In genomic region chr12:39975374-39975918, GRCh38 we compare ENCODE assay signal across 22 cellular contexts.
"Had no signal": no experiment of that assay in that cellular context is flagged by ENCODE, and none has a peak within 500 bp of the region (broad histone marks: within the 10 kb centered on the region; RNA-seq: fewer than 3 reads in every experiment).

No MANE protein-coding gene starts in this region.

- H3K36me3 Mint-ChIP-seq: activated CD8-positive, alpha-beta memory T cell treated with anti-CD3 and anti-CD28 coated beads, Interleukin-2, amount 10 ng/mL, durations not matched to agents 7 days and 5 days had no signal

- DNase-seq: activated CD4-positive, alpha-beta T cell treated with anti-CD3 and anti-CD28 coated beads, Interleukin-2, amount 10 ng/mL, durations not matched to agents 7 days and 5 days; activated CD4-positive, CD25-positive, alpha-beta regulatory T cell treated with anti-CD3 and anti-CD28 coated beads, Interleukin-2, amount 50 U/mL, for 72 hours; activated CD8-positive, alpha-beta memory T cell treated with anti-CD3 and anti-CD28 coated beads, Interleukin-2, amount 10 ng/mL, durations not matched to agents 7 days and 5 days; activated CD8-positive, alpha-beta T cell treated with anti-CD3 and anti-CD28 coated beads for 36 hours; activated effector memory CD4-positive, alpha-beta T cell treated with anti-CD3 and anti-CD28 coated beads, Interleukin-2, amount 50 U/mL, for 16 hours; activated naive CD4-positive, alpha-beta T cell treated with anti-CD3 and anti-CD28 coated beads, Interleukin-2, amount 50 U/mL, for 16 hours; activated naive CD8-positive, alpha-beta T cell treated with anti-CD3 and anti-CD28 coated beads, Interleukin-2, amount 50 U/mL, for 24 hours; activated T-cell treated with anti-CD3 and anti-CD28 coated beads for 4 hours; body of pancreas; effector CD4-positive, alpha-beta T cell; gastrocnemius medialis; hippocampal formation; posterior cingulate gyrus; sigmoid colon; stimulated activated CD4-positive, alpha-beta T cell treated with anti-CD3 and anti-CD28 coated beads, Interleukin-2, amount 100 ng/mL, for 48 hours; stimulated activated CD8-positive, alpha-beta memory T cell treated with anti-CD3 and anti-CD28 coated beads, Interleukin-4, amount 100 ng/mL, for 48 hours; stimulated activated naive B cell treated with anti-CD40 and anti-IgM and Interleukin-4, amounts not matched to agents 10 μg/mL and 1 μg/mL and 100 μg/mL, for 72 hours; transverse colon; WERI-Rb-1 had no signal

- H3K27me3 Mint-ChIP-seq: activated CD4-positive, alpha-beta T cell treated with anti-CD3 and anti-CD28 coated beads, Interleukin-2, amount 10 ng/mL, durations not matched to agents 7 days and 5 days; activated CD8-positive, alpha-beta memory T cell treated with anti-CD3 and anti-CD28 coated beads, Interleukin-2, amount 10 ng/mL, durations not matched to agents 7 days and 5 days; activated CD8-positive, alpha-beta T cell treated with anti-CD3 and anti-CD28 coated beads for 36 hours; activated naive CD8-positive, alpha-beta T cell treated with anti-CD3 and anti-CD28 coated beads, Interleukin-2, amount 50 U/mL, for 24 hours; stimulated activated naive B cell treated with anti-CD40 and anti-IgM and Interleukin-4, amounts not matched to agents 10 μg/mL and 1 μg/mL and 100 μg/mL, for 72 hours had no signal

- H3K4me3 ChIP-seq: body of pancreas, cardiac muscle cell, gastrocnemius medialis, sigmoid colon, transverse colon had no signal

- H3K27ac ChIP-seq: body of pancreas, cardiac muscle cell, gastrocnemius medialis, sigmoid colon, transverse colon, WERI-Rb-1 had no signal

- ATAC-seq: activated CD8-positive, alpha-beta memory T cell treated with anti-CD3 and anti-CD28 coated beads, Interleukin-2, amount 10 ng/mL, durations not matched to agents 7 days and 5 days; activated CD8-positive, alpha-beta T cell treated with anti-CD3 and anti-CD28 coated beads for 36 hours; activated naive CD8-positive, alpha-beta T cell treated with anti-CD3 and anti-CD28 coated beads, Interleukin-2, amount 50 U/mL, for 24 hours; body of pancreas; gastrocnemius medialis; stimulated activated naive B cell treated with anti-CD40 and anti-IgM and Interleukin-4, amounts not matched to agents 10 μg/mL and 1 μg/mL and 100 μg/mL, for 72 hours had no signal

- H3K9me3 Mint-ChIP-seq: activated CD4-positive, alpha-beta T cell treated with anti-CD3 and anti-CD28 coated beads, Interleukin-2, amount 10 ng/mL, durations not matched to agents 7 days and 5 days; T-helper 2 cell treated with Interferon-gamma antibody and Interleukin-4, amounts not matched to agents 5 μg/mL and 100 μg/mL, for 36 hours had no signal

- H3K4me1 ChIP-seq: body of pancreas, gastrocnemius medialis had no signal

- H3K4me3 Mint-ChIP-seq: activated CD4-positive, alpha-beta T cell treated with anti-CD3 and anti-CD28 coated beads, Interleukin-2, amount 10 ng/mL, durations not matched to agents 7 days and 5 days; activated CD8-positive, alpha-beta memory T cell treated with anti-CD3 and anti-CD28 coated beads, Interleukin-2, amount 10 ng/mL, durations not matched to agents 7 days and 5 days; activated CD8-positive, alpha-beta T cell treated with anti-CD3 and anti-CD28 coated beads for 36 hours; activated naive CD8-positive, alpha-beta T cell treated with anti-CD3 and anti-CD28 coated beads, Interleukin-2, amount 50 U/mL, for 24 hours; nephron; stimulated activated naive B cell treated with anti-CD40 and anti-IgM and Interleukin-4, amounts not matched to agents 10 μg/mL and 1 μg/mL and 100 μg/mL, for 72 hours; T-helper 2 cell treated with Interferon-gamma antibody and Interleukin-4, amounts not matched to agents 5 μg/mL and 100 μg/mL, for 36 hours had no signal

- H3K27ac Mint-ChIP-seq: activated CD4-positive, alpha-beta T cell treated with anti-CD3 and anti-CD28 coated beads, Interleukin-2, amount 10 ng/mL, durations not matched to agents 7 days and 5 days; activated CD8-positive, alpha-beta memory T cell treated with anti-CD3 and anti-CD28 coated beads, Interleukin-2, amount 10 ng/mL, durations not matched to agents 7 days and 5 days; activated CD8-positive, alpha-beta T cell treated with anti-CD3 and anti-CD28 coated beads for 36 hours; activated naive CD8-positive, alpha-beta T cell treated with anti-CD3 and anti-CD28 coated beads, Interleukin-2, amount 50 U/mL, for 24 hours; nephron; stimulated activated naive B cell treated with anti-CD40 and anti-IgM and Interleukin-4, amounts not matched to agents 10 μg/mL and 1 μg/mL and 100 μg/mL, for 72 hours; T-helper 2 cell treated with Interferon-gamma antibody and Interleukin-4, amounts not matched to agents 5 μg/mL and 100 μg/mL, for 36 hours had no signal

- H3K9me3 ChIP-seq: body of pancreas, gastrocnemius medialis, sigmoid colon, transverse colon had no signal

- H3K27me3 ChIP-seq: body of pancreas, cardiac muscle cell, gastrocnemius medialis, sigmoid colon, transverse colon had no signal

- H3K36me3 ChIP-seq: cardiac muscle cell, gastrocnemius medialis, sigmoid colon, transverse colon, WERI-Rb-1 had no signal

- H3K4me1 Mint-ChIP-seq: activated CD4-positive, alpha-beta T cell treated with anti-CD3 and anti-CD28 coated beads, Interleukin-2, amount 10 ng/mL, durations not matched to agents 7 days and 5 days; activated CD8-positive, alpha-beta memory T cell treated with anti-CD3 and anti-CD28 coated beads, Interleukin-2, amount 10 ng/mL, durations not matched to agents 7 days and 5 days; activated naive CD8-positive, alpha-beta T cell treated with anti-CD3 and anti-CD28 coated beads, Interleukin-2, amount 50 U/mL, for 24 hours; nephron; stimulated activated naive B cell treated with anti-CD40 and anti-IgM and Interleukin-4, amounts not matched to agents 10 μg/mL and 1 μg/mL and 100 μg/mL, for 72 hours had no signal
